19 cellular contexts compared by ENCODE assay signal in the genomic region with DNA sequence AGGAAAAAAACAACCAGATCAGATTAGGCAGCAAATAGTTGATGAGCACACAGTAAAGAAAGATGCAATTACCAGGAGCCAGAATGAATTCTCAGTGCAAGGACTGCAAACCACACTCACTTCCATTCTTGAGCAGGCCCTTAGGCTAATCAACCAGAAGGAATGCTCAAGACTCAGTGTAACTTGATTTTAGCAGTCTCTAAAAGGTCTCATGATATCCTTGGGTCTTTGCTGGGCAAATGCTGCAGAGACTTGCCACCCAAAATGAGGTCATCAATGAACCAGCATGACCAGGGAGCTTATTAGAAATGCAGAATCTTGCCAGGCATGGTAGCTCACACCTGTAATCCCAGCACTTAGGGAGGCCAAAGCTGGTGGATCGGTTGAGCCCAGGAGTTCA. TPM values are rescaled to one million over a fixed set of nuclear protein-coding genes. Genes with fewer than 3 reads are reported as not detected.
DNase-seq lines count a peak whose midpoint lies in the region; ATAC-seq, FAIRE-seq and TF ChIP-seq lines count a peak whose summit lies in the region.
"Had no signal": no experiment of that assay in that cellular context is flagged by ENCODE, and none has a peak within 500 bp of the region (broad histone marks: within the 10 kb centered on the region; RNA-seq: fewer than 3 reads in every experiment).

No MANE protein-coding gene starts in this region.

- H3K9me3 ChIP-seq in HEK293 (ENCODE audit: control insufficient read depth, insufficient read depth, low read depth, low read length) (no peaks in the 10 kb centered on the region), lower lobe of right lung (no peaks in the 10 kb centered on the region)
- H3K9me3 ChIP-seq: BLaER1 had no signal

- H3K4me1 ChIP-seq in HEK293 (ENCODE audit: control insufficient read depth, insufficient read depth, low read length) (no peaks in the 10 kb centered on the region), lower lobe of right lung (no peaks in the 10 kb centered on the region)
- H3K4me1 ChIP-seq: BLaER1 had no signal

- intact Hi-C loops in left cardiac atrium (cut with DNase I) (no loop called here), lower lobe of right lung (cut with DNase I) (no loop called here)

- H3K27ac ChIP-seq in HEK293 (ENCODE audit: extremely low read depth, low read depth, low read length) (no peak overlapping the region), lower lobe of right lung (no peak overlapping the region)
- H3K27ac ChIP-seq: BLaER1 had no signal

- H3K36me3 ChIP-seq in HEK293 (ENCODE audit: control insufficient read depth in 2 of 2, insufficient read depth in 1 of 2, low read length in 2 of 2), result no peaks in the 10 kb centered on the region
- no peaks in the 10 kb centered on the region for H3K36me3 ChIP-seq in bronchial epithelial cell (ENCODE audit: control insufficient read depth, insufficient read depth, low read length)
- no peaks in the 10 kb centered on the region for H3K36me3 ChIP-seq in lower lobe of right lung
- H3K36me3 ChIP-seq: BLaER1 had no signal

- POLR2A ChIA-PET in HEK293 (lab: Yijun Ruan, JAX), result no interaction called here

- H3K27me3 ChIP-seq in bronchial epithelial cell (ENCODE audit: control insufficient read depth, insufficient read depth, low read length) (no peaks in the 10 kb centered on the region), lower lobe of right lung (ENCODE audit: low read depth) (no peaks in the 10 kb centered on the region)
- H3K27me3 ChIP-seq: BLaER1 had no signal

- peak; percentile 2 for DNase-seq in EH (ENCODE audit: low read depth)
- DNase-seq in bronchial epithelial cell (ENCODE audit: low read depth), result peak; percentile 59
- DNase-seq in islet precursor cell, result peak; percentile 67
- no peak for DNase-seq in COLO829 (ENCODE audit: low spot score)
- DNase-seq in left cardiac atrium, result no peak
- no peak for DNase-seq in lower lobe of right lung
- DNase-seq: 8988T; AML-193; CD8-positive, alpha-beta memory T cell; DMS53; HCEC 1CT; IMR-90 had no signal

- ATAC-seq in left cardiac atrium (no peak), lower lobe of right lung (no peak), esophagus mucosa (no peak)

- TF ChIP-seq CTCF in HEK293 (tag by site-specific recombination; IDR thresholded peaks at IDR 0.05) (no peak), bronchial epithelial cell (IDR thresholded peaks at IDR 0.05; ENCODE audit: insufficient read depth, low read length, severe bottlenecking) (no peak), lower lobe of right lung (IDR thresholded peaks at IDR 0.05) (no peak)

- H3K4me3 ChIP-seq in HEK293 (ENCODE audit: low read depth, low read length), result no peak overlapping the region
- no peak overlapping the region for H3K4me3 ChIP-seq in bronchial epithelial cell (ENCODE audit: low read depth, low read length)
- H3K4me3 ChIP-seq in lower lobe of right lung, result no peak overlapping the region
- H3K4me3 ChIP-seq: BLaER1 had no signal

- peak; percentile 18 for FAIRE-seq in bronchial epithelial cell (lab: Jason Lieb, UNC)
- FAIRE-seq: G401.6, GM12891 had no signal

- CTCF ChIA-PET in HEK293 (lab: Yijun Ruan, JAX), result no interaction called here

TF ChIP-seq in HEK293, 187 proteins besides CTCF, POLR2A, EP300 and RAD21:
- TF ChIP-seq ZNF785 (tag by site-specific recombination; IDR thresholded peaks at IDR 0.05) (no peak), ZNF660 (tag by site-specific recombination; IDR thresholded peaks at IDR 0.05) (0 out of 2 replicates have a peak, but pooled peaks have one; percentile 21), ZNF335 (tag by site-specific recombination; conservative IDR thresholded peaks at IDR 0.05) (0 out of 2 replicates have a peak, but pooled peaks have one; percentile 11), ZFP69B (tag by site-specific recombination; IDR thresholded peaks at IDR 0.05) (no peak)
TF ChIP-seq in HEK293: peak in this region for 2.

RNA-seq across cellular contexts. Expression of gene TMEM245, which starts 20.1 kb away (rescaled TPM):
- total RNA-seq in bronchial epithelial cell (34.2 and 37.1 TPM in 2 replicates), left cardiac atrium (10 to 100 TPM; 67.4 to 79.3 TPM), lower lobe of right lung (85.7 TPM), esophagus mucosa (13.8 TPM)

RNA-seq across cellular contexts. Expression of gene FRRS1L, which starts 27.2 kb away (rescaled TPM):
- total RNA-seq in bronchial epithelial cell (under 0.01 TPM in 1 of 2 replicates, not detected in the other), left cardiac atrium (1 to 10 TPM; 4.4 to 5.7 TPM), lower lobe of right lung (0.06 TPM), esophagus mucosa (not detected)
- total RNA-seq: CD8-positive, alpha-beta memory T cell; H4; HT-29 had no signal

Comparison
In these comparisons a context has a peak if more than half of its experiments do, and no peak if none do; other contexts are left out.
1. DNase-seq: peak in EH (single experiment), bronchial epithelial cell (single experiment) and islet precursor cell (single experiment); none in COLO829 (single experiment), left cardiac atrium (single experiment) and lower lobe of right lung (single experiment).